Comparison of ENCODE assay signal across 22 cellular contexts in genomic region chr20:46899619-46900018, GRCh38. TPM values are rescaled to one million over a fixed set of nuclear protein-coding genes. Genes with fewer than 3 reads are reported as not detected.
DNase-seq lines count a peak whose midpoint lies in the region; ATAC-seq and TF ChIP-seq lines count a peak whose summit lies in the region.
"Had no signal": no experiment of that assay in that cellular context is flagged by ENCODE, and none has a peak within 500 bp of the region (broad histone marks: within the 10 kb centered on the region; RNA-seq: fewer than 3 reads in every experiment).

No MANE protein-coding gene starts in this region.

- peak overlapping the region in 1 of 2 donors; percentile 51 for H3K4me3 ChIP-seq in mucosa of rectum (ENCODE audit: low read length in 2 of 2)
- no peak overlapping the region for H3K4me3 ChIP-seq in uterus
- H3K4me3 ChIP-seq: breast epithelium, tibial artery had no signal

- no peak for TF ChIP-seq POLR2A in uterus (IDR thresholded peaks at IDR 0.05)

- TF ChIP-seq CTCF in type B pancreatic cell (conservative IDR thresholded peaks at IDR 0.05) (no peak), uterus (IDR thresholded peaks at IDR 0.05) (no peak)

- H3K36me3 ChIP-seq in mucosa of rectum (ENCODE audit: control insufficient read depth in 2 of 2, insufficient read depth in 2 of 2, low read length in 2 of 2), result no peaks in the 10 kb centered on the region
- no peaks in the 10 kb centered on the region for H3K36me3 ChIP-seq in uterus
- H3K36me3 ChIP-seq: breast epithelium, tibial artery had no signal

- no peaks in the 10 kb centered on the region for H3K36me3 Mint-ChIP-seq in type B pancreatic cell
- H3K36me3 Mint-ChIP-seq: CD8-positive, alpha-beta T cell had no signal

- ATAC-seq in HG03442 (IDR thresholded peaks at IDR 0.05; ENCODE audit: unreplicated experiment), result no peak
- ATAC-seq: CD8-positive, alpha-beta T cell; stimulated activated naive CD8-positive, alpha-beta T cell treated with anti-CD3 and anti-CD28 coated beads, Interleukin-15, Interleukin-2, amounts not matched to agents 100 U/mL and 50 U/mL, for 24 hours had no signal

- H3K4me1 ChIP-seq in mucosa of rectum (ENCODE audit: control insufficient read depth in 2 of 2, insufficient read depth in 2 of 2, low read length in 2 of 2) (peaks cover 8 to 19% of the 10 kb centered on the region in 2 donors), uterus (no peaks in the 10 kb centered on the region)
- H3K4me1 ChIP-seq: breast epithelium had no signal

- H3K27ac Mint-ChIP-seq in type B pancreatic cell, result no peak overlapping the region
- H3K27ac Mint-ChIP-seq: CD8-positive, alpha-beta T cell; T-helper 2 cell treated with Interferon-gamma antibody and Interleukin-4, amounts not matched to agents 5 μg/mL and 100 μg/mL, for 36 hours had no signal

- H3K9me3 Mint-ChIP-seq in type B pancreatic cell, result no peaks in the 10 kb centered on the region
- H3K9me3 Mint-ChIP-seq: CD8-positive, alpha-beta T cell; T-helper 2 cell treated with Interferon-gamma antibody and Interleukin-4, amounts not matched to agents 5 μg/mL and 100 μg/mL, for 36 hours had no signal

- no peaks in the 10 kb centered on the region for H3K9me3 ChIP-seq in mucosa of rectum (ENCODE audit: control insufficient read depth in 2 of 2, low read length in 2 of 2)
- H3K9me3 ChIP-seq in uterus, result no peaks in the 10 kb centered on the region
- H3K9me3 ChIP-seq: breast epithelium, tibial artery had no signal

- H3K4me3 Mint-ChIP-seq in type B pancreatic cell, result peak overlapping the region; percentile 21
- H3K4me3 Mint-ChIP-seq: CD8-positive, alpha-beta T cell; T-helper 2 cell treated with Interferon-gamma antibody and Interleukin-4, amounts not matched to agents 5 μg/mL and 100 μg/mL, for 36 hours had no signal

- H3K27ac ChIP-seq in epithelial cell of prostate, result peak overlapping the region; percentile 72
- H3K27ac ChIP-seq in mucosa of rectum (ENCODE audit: low read depth in 2 of 2, low read length in 2 of 2), result peak overlapping the region; percentile 49 to 64
- no peak overlapping the region for H3K27ac ChIP-seq in uterus
- H3K27ac ChIP-seq: tibial artery, VCaP had no signal

- peak overlapping the region in 1 of 2 donors; percentile 41 for H3K9ac ChIP-seq in mucosa of rectum (ENCODE audit: low read depth in 1 of 2, low read length in 2 of 2)

- H3K27me3 ChIP-seq in mucosa of rectum (ENCODE audit: control insufficient read depth in 2 of 2, insufficient read depth in 2 of 2, low read length in 2 of 2) (peaks cover 3 to 8% of the 10 kb centered on the region in 2 donors), uterus (peaks cover 0 to 15% of the 10 kb centered on the region in 2 donors)

- intact Hi-C loops in uterus (cut with DNase I; ENCODE audit: low total_unique reads), result no loop called here

- peaks cover 33% of the 10 kb centered on the region for H3K4me1 Mint-ChIP-seq in type B pancreatic cell (ENCODE audit: unreplicated experiment)

- DNase-seq in MV-4-11 (lab: John Stamatoyannopoulos, UW), result peak; percentile 36
- DNase-seq in epithelial cell of prostate (ENCODE audit: low read depth, low spot score), result no peak
- DNase-seq in type B pancreatic cell (ENCODE audit: extremely low spot score, unreplicated experiment), result no peak
- no peak for DNase-seq in stimulated activated naive CD4-positive, alpha-beta T cell treated with Interleukin-2 at 50 U/mL for 16 hours (lab: John Stamatoyannopoulos, UW)
- no peak for DNase-seq in uterus
- DNase-seq: activated CD4-positive, alpha-beta T cell treated with anti-CD3 and anti-CD28 coated beads for 48 hours; activated naive CD4-positive, alpha-beta T cell treated with Interleukin-2 at 50 U/mL for 16 hours; activated T-cell treated with anti-CD3 and anti-CD28 coated beads, Interleukin-2, amount 50 U/mL, for 48 hours; amygdala; CD8-positive, alpha-beta T cell; NCI-H748 treated with DMSO at 0.1 percent for 48 hours; nucleus accumbens; retina; stimulated activated CD4-positive, alpha-beta T cell treated with anti-CD3 and anti-CD28 coated beads, Interleukin-4, amount 100 ng/mL, for 1 hour; stimulated activated naive CD8-positive, alpha-beta T cell treated with anti-CD3 and anti-CD28 coated beads, Interleukin-15, Interleukin-2, amounts not matched to agents 100 U/mL and 50 U/mL, for 24 hours; tibial artery had no signal

- H3K27me3 Mint-ChIP-seq in type B pancreatic cell, result peaks cover 63% of the 10 kb centered on the region

RNA-seq across cellular contexts. Expression of gene EYA2, which starts 5.0 kb away (rescaled TPM):
- total RNA-seq in type B pancreatic cell (ENCODE audit: low replicate concordance), result 8.1 and 8.4 TPM in 2 replicates
- total RNA-seq in uterus, result 10 to 100 TPM in 1 of 4 donors, 1 to 10 TPM in 3; 2.0 to 11.0 (median 5.6) TPM
- total RNA-seq: CD8-positive, alpha-beta T cell; myocyte had no signal

Comparison
In these comparisons a context has a peak if more than half of its experiments do, and no peak if none do; other contexts are left out.
1. H3K27ac ChIP-seq: peak in epithelial cell of prostate (single experiment) and mucosa of rectum (2 of 2); none in uterus (0 of 2).